In genomic region chr1:108503062-108503740, GRCh38 we compare ENCODE assay signal across 13 cellular contexts. TPM values are rescaled to one million over a fixed set of nuclear protein-coding genes. Genes with fewer than 3 reads are reported as not detected.
A peak's percentile ranks its signal among the peaks of the same experiment; 100 is the strongest.
DNase-seq lines count a peak whose midpoint lies in the region; TF ChIP-seq lines count a peak whose summit lies in the region.
"Had no signal": no experiment of that assay in that cellular context is flagged by ENCODE, and none has a peak within 500 bp of the region (broad histone marks: within the 10 kb centered on the region; RNA-seq: fewer than 3 reads in every experiment).

No MANE protein-coding gene starts in this region.

- H3K36me3 ChIP-seq in brain microvascular endothelial cell (replicated peaks): no peaks in the 10 kb centered on the region
- no peaks in the 10 kb centered on the region for H3K36me3 ChIP-seq in liver (ENCODE audit: control insufficient read depth in 4 of 4, insufficient read depth in 3 of 4, low read depth in 1 of 4, low read length in 3 of 4)
- H3K36me3 ChIP-seq in tibial nerve: no peaks in the 10 kb centered on the region

- H3K4me3 ChIP-seq in brain microvascular endothelial cell (ENCODE audit: low read depth, low read length) (no peak overlapping the region), liver (ENCODE audit: low read depth in 1 of 3, low read length in 3 of 3) (no peak overlapping the region), tibial nerve (no peak overlapping the region)
- H3K4me3 ChIP-seq: smooth muscle cell had no signal

- no peak for TF ChIP-seq EP300 in tibial nerve (IDR thresholded peaks at IDR 0.05)

- no peaks in the 10 kb centered on the region for H3K27me3 ChIP-seq in brain microvascular endothelial cell (replicated peaks)
- H3K27me3 ChIP-seq in liver (ENCODE audit: control insufficient read depth in 4 of 4, insufficient read depth in 4 of 4, low read length in 3 of 4): no peaks in the 10 kb centered on the region
- H3K27me3 ChIP-seq in tibial nerve: no peaks in the 10 kb centered on the region

- no peak for TF ChIP-seq POLR2A in tibial nerve (IDR thresholded peaks at IDR 0.05)

- DNase-seq in AG20443 (ENCODE audit: low spot score) (peak; percentile 85), HuH-7.5 (ENCODE audit: low spot score) (peak; percentile 9), brain microvascular endothelial cell (peak; percentile 53), tibial nerve (ENCODE audit: low spot score in 2 of 2) (no peak), germinal center (ENCODE audit: low spot score) (no peak), NOMO-1 treated with dmso at 0.1 percent for 144 hours (lab: John Stamatoyannopoulos, UW; ENCODE audit: unreplicated experiment) (no peak), NCI-H510A treated with DMSO at 0.1 percent for 48 hours (lab: John Stamatoyannopoulos, UW) (no peak)
- DNase-seq: activated CD4-positive, CD25-positive, alpha-beta regulatory T cell treated with anti-CD3 and anti-CD28 coated beads, Interleukin-2, amount 50 U/mL, for 72 hours; DMS153; NCI-H1092 treated with DMSO at 0.1 percent for 48 hours had no signal

- 75% methylated on average over 5 of the region's 5 CpGs for WGBS in liver
- 35 to 44% methylated on average over 5 of the region's 5 CpGs for WGBS in tibial nerve, 2 donors

- TF ChIP-seq CTCF in brain microvascular endothelial cell (IDR thresholded peaks at IDR 0.05; ENCODE audit: low read depth, low read length, missing control alignments) (no peak), liver (IDR thresholded peaks at IDR 0.05; ENCODE audit: low read depth, low read length, missing input control) (no peak), tibial nerve (IDR thresholded peaks at IDR 0.05) (no peak)

- TF ChIP-seq RAD21 in liver (IDR thresholded peaks at IDR 0.05): no peak

- H3K9ac ChIP-seq in liver (ENCODE audit: low read depth in 1 of 2, low read length in 2 of 2): no peak overlapping the region

- in situ Hi-C loops in brain microvascular endothelial cell (cut with HindIII; ENCODE audit: low pct_ligation_motif_present, low sequenced_read_pairs): no loop called here

- H3K27ac ChIP-seq in brain microvascular endothelial cell (no peak overlapping the region), liver (ENCODE audit: low read depth in 1 of 2, low read length in 2 of 2) (no peak overlapping the region), tibial nerve (no peak overlapping the region)
- H3K27ac ChIP-seq: epithelial cell of prostate had no signal

- H3K4me1 ChIP-seq in liver (ENCODE audit: control insufficient read depth in 4 of 4, insufficient read depth in 4 of 4, low read length in 3 of 4): no peaks in the 10 kb centered on the region
- peaks cover 0 to 6% (median 0%) of the 10 kb centered on the region in 4 donors for H3K4me1 ChIP-seq in tibial nerve

- H3K9me3 ChIP-seq in liver (ENCODE audit: control insufficient read depth in 4 of 4, low read length in 3 of 4) (no peaks in the 10 kb centered on the region), tibial nerve (no peaks in the 10 kb centered on the region)

TF ChIP-seq in liver, 16 proteins besides CTCF, POLR2A, EP300 and RAD21:
- no peak for TF ChIP-seq ZBTB33 (IDR thresholded peaks at IDR 0.05)
- TF ChIP-seq FOXA1 (IDR thresholded peaks at IDR 0.05): no peak
- TF ChIP-seq FOXA2 (IDR thresholded peaks at IDR 0.05): no peak
- TF ChIP-seq REST (IDR thresholded peaks at IDR 0.05): no peak
- TF ChIP-seq EGR1 (IDR thresholded peaks at IDR 0.05; ENCODE audit: low read depth in 2 of 2): no peak
- no peak for TF ChIP-seq YY1 (IDR thresholded peaks at IDR 0.05)
- TF ChIP-seq NR2F2 (IDR thresholded peaks at IDR 0.05): peak; percentile 93
- no peak for TF ChIP-seq MAX (IDR thresholded peaks at IDR 0.05)
- peak; percentile 32 for TF ChIP-seq SP1 (IDR thresholded peaks at IDR 0.05)
- no peak for TF ChIP-seq HNF4A (conservative IDR thresholded peaks at IDR 0.05)
- no peak for TF ChIP-seq JUND (IDR thresholded peaks at IDR 0.05)
- TF ChIP-seq HNF4G (IDR thresholded peaks at IDR 0.05): no peak
- TF ChIP-seq RXRA (IDR thresholded peaks at IDR 0.05): no peak
- no peak for TF ChIP-seq GABPA (IDR thresholded peaks at IDR 0.05 in 1 of 2, conservative IDR thresholded peaks at IDR 0.05 in 1 of 2)
- no peak for TF ChIP-seq ATF3 (IDR thresholded peaks at IDR 0.05)
- TF ChIP-seq TAF1 (conservative IDR thresholded peaks at IDR 0.05): no peak
TF ChIP-seq in liver: peak in this region for 2.

RNA-seq across cellular contexts. Expression of gene NBPF6, which starts 53.1 kb away (rescaled TPM):
- not detected for total RNA-seq in liver
- not detected for polyA plus RNA-seq in liver
- total RNA-seq in tibial nerve: 1 to 10 TPM in 1 of 4 donors, not detected in 3; 1.2 TPM
- total RNA-seq: smooth muscle cell had no signal
- polyA plus RNA-seq: smooth muscle cell had no signal

RNA-seq across cellular contexts. Expression of gene EEIG2, which starts 56.7 kb away (rescaled TPM):
- 10 to 100 TPM in 1 of 2 donors, 1 to 10 TPM in 1; 2.3 to 10.6 TPM for total RNA-seq in liver
- polyA plus RNA-seq in liver: under 1 TPM; 0.50 to 0.97 TPM
- total RNA-seq in tibial nerve: 10 to 100 TPM; 14.1 to 20.5 (median 18.1) TPM

Comparison
In these comparisons a context has a peak if more than half of its experiments do, and no peak if none do; other contexts are left out.
1. DNase-seq: peak in AG20443 (single experiment), HuH-7.5 (single experiment) and brain microvascular endothelial cell (single experiment); none in tibial nerve (0 of 2), germinal center (single experiment), NOMO-1 treated with dmso at 0.1 percent for 144 hours (single experiment) and NCI-H510A treated with DMSO at 0.1 percent for 48 hours (single experiment).